27 cellular contexts compared by ENCODE assay signal in genomic region chr13:71902676-71903075, GRCh38. TPM values are rescaled to one million over a fixed set of nuclear protein-coding genes. Genes with fewer than 3 reads are reported as not detected.
"Had no signal": no experiment of that assay in that cellular context is flagged by ENCODE, and none has a peak within 500 bp of the region (broad histone marks: within the 10 kb centered on the region; RNA-seq: fewer than 3 reads in every experiment).

No MANE protein-coding gene starts in this region.

- H3K27me3 ChIP-seq: adrenal gland, ascending aorta, breast epithelium, cardiac muscle cell, colonic mucosa had no signal

- H3K9me3 Mint-ChIP-seq: activated CD4-positive, alpha-beta memory T cell treated with anti-CD3 and anti-CD28 coated beads, Interleukin-2, amount 10 ng/mL, durations not matched to agents 7 days and 5 days; activated CD4-positive, alpha-beta T cell treated with anti-CD3 and anti-CD28 coated beads, Interleukin-2, amount 10 ng/mL, durations not matched to agents 7 days and 5 days; activated naive CD4-positive, alpha-beta T cell treated with anti-CD3 and anti-CD28 coated beads for 36 hours; activated naive CD4-positive, alpha-beta T cell treated with anti-CD3 and anti-CD28 coated beads, Interleukin-2, amount 50 U/mL, for 24 hours; activated naive CD8-positive, alpha-beta T cell treated with anti-CD3 and anti-CD28 coated beads for 36 hours; activated naive CD8-positive, alpha-beta T cell treated with anti-CD3 and anti-CD28 coated beads, Interleukin-2, amount 50 U/mL, for 24 hours; activated T-helper 17 cell treated with anti-CD3 and anti-CD28 coated beads, Interleukin-2, amount 50 U/mL, for 72 hours; brain; T-helper 2 cell treated with Interferon-gamma antibody and Interleukin-4, amounts not matched to agents 5 μg/mL and 100 μg/mL, for 36 hours had no signal

- H3K27ac ChIP-seq: adrenal gland, ascending aorta, breast epithelium, cardiac muscle cell, colonic mucosa had no signal

- H3K36me3 Mint-ChIP-seq: activated naive CD4-positive, alpha-beta T cell treated with anti-CD3 and anti-CD28 coated beads, Interleukin-2, amount 50 U/mL, for 24 hours; activated naive CD8-positive, alpha-beta T cell treated with anti-CD3 and anti-CD28 coated beads for 36 hours; brain had no signal

- H3K4me1 Mint-ChIP-seq: activated CD4-positive, alpha-beta memory T cell treated with anti-CD3 and anti-CD28 coated beads, Interleukin-2, amount 10 ng/mL, durations not matched to agents 7 days and 5 days; activated CD4-positive, alpha-beta T cell treated with anti-CD3 and anti-CD28 coated beads, Interleukin-2, amount 10 ng/mL, durations not matched to agents 7 days and 5 days; activated naive CD4-positive, alpha-beta T cell treated with anti-CD3 and anti-CD28 coated beads, Interleukin-2, amount 50 U/mL, for 24 hours; activated naive CD8-positive, alpha-beta T cell treated with anti-CD3 and anti-CD28 coated beads for 36 hours; activated naive CD8-positive, alpha-beta T cell treated with anti-CD3 and anti-CD28 coated beads, Interleukin-2, amount 50 U/mL, for 24 hours; activated T-helper 17 cell treated with anti-CD3 and anti-CD28 coated beads, Interleukin-2, amount 50 U/mL, for 72 hours; brain; T-helper 17 cell had no signal

- H3K4me3 Mint-ChIP-seq: activated CD4-positive, alpha-beta memory T cell treated with anti-CD3 and anti-CD28 coated beads, Interleukin-2, amount 10 ng/mL, durations not matched to agents 7 days and 5 days; activated CD4-positive, alpha-beta T cell treated with anti-CD3 and anti-CD28 coated beads, Interleukin-2, amount 10 ng/mL, durations not matched to agents 7 days and 5 days; activated naive CD4-positive, alpha-beta T cell treated with anti-CD3 and anti-CD28 coated beads for 36 hours; activated naive CD4-positive, alpha-beta T cell treated with anti-CD3 and anti-CD28 coated beads, Interleukin-2, amount 50 U/mL, for 24 hours; activated naive CD8-positive, alpha-beta T cell treated with anti-CD3 and anti-CD28 coated beads for 36 hours; activated naive CD8-positive, alpha-beta T cell treated with anti-CD3 and anti-CD28 coated beads, Interleukin-2, amount 50 U/mL, for 24 hours; activated T-cell treated with anti-CD3 and anti-CD28 coated beads, Interleukin-2, amount 50 U/mL, for 4 hours; activated T-helper 17 cell treated with anti-CD3 and anti-CD28 coated beads, Interleukin-2, amount 50 U/mL, for 72 hours; brain; T-helper 17 cell; T-helper 2 cell treated with Interferon-gamma antibody and Interleukin-4, amounts not matched to agents 5 μg/mL and 100 μg/mL, for 36 hours had no signal

- H3K4me1 ChIP-seq: adrenal gland, ascending aorta, breast epithelium, colonic mucosa had no signal

- DNase-seq: activated CD4-positive, alpha-beta memory T cell treated with anti-CD3 and anti-CD28 coated beads, Interleukin-2, amount 10 ng/mL, durations not matched to agents 7 days and 5 days; activated CD4-positive, alpha-beta T cell treated with anti-CD3 and anti-CD28 coated beads for 1 hour; activated CD4-positive, alpha-beta T cell treated with anti-CD3 and anti-CD28 coated beads for 4 hours; activated CD4-positive, alpha-beta T cell treated with anti-CD3 and anti-CD28 coated beads, Interleukin-2, amount 10 ng/mL, durations not matched to agents 7 days and 5 days; activated CD4-positive, alpha-beta T cell treated with anti-CD3 and anti-CD28 coated beads, Interleukin-2, amount 50 U/mL, for 4 hours; activated effector memory CD4-positive, alpha-beta T cell treated with Interleukin-2 at 50 U/mL for 16 hours; activated naive CD4-positive, alpha-beta T cell treated with anti-CD3 and anti-CD28 coated beads for 36 hours; activated naive CD8-positive, alpha-beta T cell treated with anti-CD3 and anti-CD28 coated beads for 36 hours; activated naive CD8-positive, alpha-beta T cell treated with anti-CD3 and anti-CD28 coated beads, Interleukin-2, amount 50 U/mL, for 24 hours; activated T-cell treated with anti-CD3 and anti-CD28 coated beads, Interleukin-2, amount 50 U/mL, for 4 hours; adrenal gland; central memory CD4-positive, alpha-beta T cell; cerebellar nuclear complex; colonic mucosa; effector CD8-positive, alpha-beta T cell; foreskin fibroblast; head of caudate nucleus; T-helper 1 cell; T-helper 17 cell had no signal

- H3K36me3 ChIP-seq: adrenal gland, ascending aorta, breast epithelium, cardiac muscle cell, colonic mucosa had no signal

- H3K27ac Mint-ChIP-seq: activated CD4-positive, alpha-beta memory T cell treated with anti-CD3 and anti-CD28 coated beads, Interleukin-2, amount 10 ng/mL, durations not matched to agents 7 days and 5 days; activated CD4-positive, alpha-beta T cell treated with anti-CD3 and anti-CD28 coated beads, Interleukin-2, amount 10 ng/mL, durations not matched to agents 7 days and 5 days; activated naive CD4-positive, alpha-beta T cell treated with anti-CD3 and anti-CD28 coated beads for 36 hours; activated naive CD4-positive, alpha-beta T cell treated with anti-CD3 and anti-CD28 coated beads, Interleukin-2, amount 50 U/mL, for 24 hours; activated naive CD8-positive, alpha-beta T cell treated with anti-CD3 and anti-CD28 coated beads for 36 hours; activated naive CD8-positive, alpha-beta T cell treated with anti-CD3 and anti-CD28 coated beads, Interleukin-2, amount 50 U/mL, for 24 hours; activated T-helper 17 cell treated with anti-CD3 and anti-CD28 coated beads, Interleukin-2, amount 50 U/mL, for 72 hours; brain; T-helper 17 cell; T-helper 2 cell treated with Interferon-gamma antibody and Interleukin-4, amounts not matched to agents 5 μg/mL and 100 μg/mL, for 36 hours had no signal

- H3K27me3 Mint-ChIP-seq: activated CD4-positive, alpha-beta memory T cell treated with anti-CD3 and anti-CD28 coated beads, Interleukin-2, amount 10 ng/mL, durations not matched to agents 7 days and 5 days; activated CD4-positive, alpha-beta T cell treated with anti-CD3 and anti-CD28 coated beads, Interleukin-2, amount 10 ng/mL, durations not matched to agents 7 days and 5 days; activated naive CD4-positive, alpha-beta T cell treated with anti-CD3 and anti-CD28 coated beads, Interleukin-2, amount 50 U/mL, for 24 hours; activated naive CD8-positive, alpha-beta T cell treated with anti-CD3 and anti-CD28 coated beads for 36 hours; activated naive CD8-positive, alpha-beta T cell treated with anti-CD3 and anti-CD28 coated beads, Interleukin-2, amount 50 U/mL, for 24 hours; activated T-helper 17 cell treated with anti-CD3 and anti-CD28 coated beads, Interleukin-2, amount 50 U/mL, for 72 hours; brain; T-helper 17 cell had no signal

- H3K4me3 ChIP-seq: adrenal gland, ascending aorta, breast epithelium, cardiac muscle cell, colonic mucosa had no signal

- ATAC-seq: activated naive CD8-positive, alpha-beta T cell treated with anti-CD3 and anti-CD28 coated beads, Interleukin-2, amount 50 U/mL, for 24 hours; activated T-cell treated with anti-CD3 and anti-CD28 coated beads, Interleukin-2, amount 50 U/mL, for 4 hours; activated T-helper 17 cell treated with anti-CD3 and anti-CD28 coated beads, Interleukin-2, amount 50 U/mL, for 72 hours; esophagus mucosa; T-helper 17 cell had no signal

- H3K9me3 ChIP-seq: adrenal gland, ascending aorta, breast epithelium, colonic mucosa had no signal

RNA-seq across cellular contexts. Expression of gene DACH1, which starts 35.7 kb away (rescaled TPM):
- total RNA-seq: activated CD4-positive, alpha-beta memory T cell treated with anti-CD3 and anti-CD28 coated beads, Interleukin-2, amount 10 ng/mL, durations not matched to agents 7 days and 5 days; activated CD4-positive, alpha-beta T cell treated with anti-CD3 and anti-CD28 coated beads, Interleukin-2, amount 10 ng/mL, durations not matched to agents 7 days and 5 days; activated naive CD4-positive, alpha-beta T cell treated with anti-CD3 and anti-CD28 coated beads for 36 hours; activated naive CD8-positive, alpha-beta T cell treated with anti-CD3 and anti-CD28 coated beads for 36 hours; activated T-helper 17 cell treated with anti-CD3 and anti-CD28 coated beads, Interleukin-2, amount 50 U/mL, for 72 hours; ascending aorta had no signal
